ENCODE assay signal across 1 cellular context in the genomic region with DNA sequence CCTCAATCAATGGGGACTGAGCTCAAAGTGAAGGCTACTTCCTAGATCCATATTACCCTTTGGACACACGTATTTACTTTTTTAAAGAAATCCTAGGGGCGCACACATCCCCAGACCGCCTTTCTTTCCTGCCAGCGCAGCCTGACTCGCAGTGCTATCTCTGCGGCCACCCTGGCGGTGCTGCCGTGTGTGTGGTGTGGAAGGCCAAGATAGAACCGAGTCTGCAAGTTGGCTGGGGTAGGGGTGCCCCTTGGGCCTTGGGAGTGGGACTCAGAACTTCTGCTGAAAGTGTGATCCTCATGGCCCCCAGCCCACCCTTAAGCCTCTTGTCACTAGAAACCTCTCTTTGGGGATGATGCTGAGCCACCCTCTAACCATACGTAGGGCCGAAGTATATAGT.
TF ChIP-seq lines count a peak whose summit lies in the region.

No MANE protein-coding gene starts in this region.

TF ChIP-seq in K562, 482 proteins besides CTCF, POLR2A, EP300 and RAD21 (continued from another document):
- TF ChIP-seq, protein P1, sequence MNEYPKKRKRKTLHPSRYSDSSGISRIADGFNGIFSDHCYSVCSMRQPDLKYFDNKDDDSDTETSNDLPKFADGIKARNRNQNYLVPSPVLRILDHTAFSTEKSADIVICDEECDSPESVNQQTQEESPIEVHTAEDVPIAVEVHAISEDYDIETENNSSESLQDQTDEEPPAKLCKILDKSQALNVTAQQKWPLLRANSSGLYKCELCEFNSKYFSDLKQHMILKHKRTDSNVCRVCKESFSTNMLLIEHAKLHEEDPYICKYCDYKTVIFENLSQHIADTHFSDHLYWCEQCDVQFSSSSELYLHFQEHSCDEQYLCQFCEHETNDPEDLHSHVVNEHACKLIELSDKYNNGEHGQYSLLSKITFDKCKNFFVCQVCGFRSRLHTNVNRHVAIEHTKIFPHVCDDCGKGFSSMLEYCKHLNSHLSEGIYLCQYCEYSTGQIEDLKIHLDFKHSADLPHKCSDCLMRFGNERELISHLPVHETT (CRISPR knock-in tag; conservative IDR thresholded peaks at IDR 0.05 in 1 of 2, IDR thresholded peaks at IDR 0.05 in 1 of 2) = no peak
- TF ChIP-seq HMGN3 (IDR thresholded peaks at IDR 0.05; ENCODE audit: borderline replicate concordance, extremely low read depth, insufficient read length, low read depth, low read length) = no peak
- TF ChIP-seq, protein P2, sequence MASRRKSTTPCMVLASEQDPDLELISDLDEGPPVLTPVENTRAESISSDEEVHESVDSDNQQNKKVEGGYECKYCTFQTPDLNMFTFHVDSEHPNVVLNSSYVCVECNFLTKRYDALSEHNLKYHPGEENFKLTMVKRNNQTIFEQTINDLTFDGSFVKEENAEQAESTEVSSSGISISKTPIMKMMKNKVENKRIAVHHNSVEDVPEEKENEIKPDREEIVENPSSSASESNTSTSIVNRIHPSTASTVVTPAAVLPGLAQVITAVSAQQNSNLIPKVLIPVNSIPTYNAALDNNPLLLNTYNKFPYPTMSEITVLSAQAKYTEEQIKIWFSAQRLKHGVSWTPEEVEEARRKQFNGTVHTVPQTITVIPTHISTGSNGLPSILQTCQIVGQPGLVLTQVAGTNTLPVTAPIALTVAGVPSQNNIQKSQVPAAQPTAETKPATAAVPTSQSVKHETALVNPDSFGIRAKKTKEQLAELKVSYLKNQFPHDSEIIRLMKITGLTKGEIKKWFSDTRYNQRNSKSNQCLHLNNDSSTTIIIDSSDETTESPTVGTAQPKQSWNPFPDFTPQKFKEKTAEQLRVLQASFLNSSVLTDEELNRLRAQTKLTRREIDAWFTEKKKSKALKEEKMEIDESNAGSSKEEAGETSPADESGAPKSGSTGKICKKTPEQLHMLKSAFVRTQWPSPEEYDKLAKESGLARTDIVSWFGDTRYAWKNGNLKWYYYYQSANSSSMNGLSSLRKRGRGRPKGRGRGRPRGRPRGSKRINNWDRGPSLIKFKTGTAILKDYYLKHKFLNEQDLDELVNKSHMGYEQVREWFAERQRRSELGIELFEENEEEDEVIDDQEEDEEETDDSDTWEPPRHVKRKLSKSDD (conservative IDR thresholded peaks at IDR 0.05; ENCODE audit: low read length) = no peak
